In genomic region chr2:239726631-239727181, GRCh38 we compare ENCODE assay signal across 17 cellular contexts.
DNase-seq lines count a peak whose midpoint lies in the region; ATAC-seq and TF ChIP-seq lines count a peak whose summit lies in the region.
"Had no signal": no experiment of that assay in that cellular context is flagged by ENCODE, and none has a peak within 500 bp of the region (broad histone marks: within the 10 kb centered on the region; RNA-seq: fewer than 3 reads in every experiment).

No MANE protein-coding gene starts in this region.

- H3K9me3 ChIP-seq in SK-N-SH (no peaks in the 10 kb centered on the region), sigmoid colon (no peaks in the 10 kb centered on the region)
- H3K9me3 ChIP-seq: BLaER1 treated with 17β-estradiol and CSF1 and Interleukin-3, amounts not matched to agents 10 nM and 100 nM; Peyer's patch had no signal

- H3K27ac Mint-ChIP-seq in chondrocyte (ENCODE audit: unreplicated experiment), result no peak overlapping the region
- no peak overlapping the region for H3K27ac Mint-ChIP-seq in Calu3 (ENCODE audit: unreplicated experiment)

- H3K27ac ChIP-seq in SK-N-SH (ENCODE audit: low read depth in 2 of 2, low read length in 1 of 2), result peak overlapping the region in 1 of 2 experiments; percentile 50; a peak in 1 of 4 replicates
- H3K27ac ChIP-seq in sigmoid colon, result no peak overlapping the region
- H3K27ac ChIP-seq: 22Rv1; BLaER1 treated with 17β-estradiol and CSF1 and Interleukin-3, amounts not matched to agents 10 nM and 100 nM; Peyer's patch had no signal

- H3K27me3 Mint-ChIP-seq in chondrocyte (ENCODE audit: low read depth), result peaks cover 13% of the 10 kb centered on the region
- peaks cover 55% of the 10 kb centered on the region for H3K27me3 Mint-ChIP-seq in Calu3 (ENCODE audit: unreplicated experiment)

- POLR2A ChIA-PET in SK-N-SH (lab: Yijun Ruan, JAX), result no interaction called here

- no peaks in the 10 kb centered on the region for H3F3A ChIP-seq in SK-N-SH (replicated peaks; ENCODE audit: insufficient read depth)

- H3K36me3 ChIP-seq in SK-N-SH (replicated peaks in 1 of 2; ENCODE audit: control insufficient read depth in 1 of 2, insufficient read depth in 2 of 2, low read length in 1 of 2), result no peaks in the 10 kb centered on the region
- no peaks in the 10 kb centered on the region for H3K36me3 ChIP-seq in sigmoid colon
- H3K36me3 ChIP-seq: BLaER1 treated with 17β-estradiol and CSF1 and Interleukin-3, amounts not matched to agents 10 nM and 100 nM; Peyer's patch had no signal

- intact Hi-C loops in sigmoid colon (cut with DNase I) (no loop called here), Calu3 (cut with micrococcal nuclease; ENCODE audit: unreplicated experiment) (no loop called here)

- H3K36me3 Mint-ChIP-seq in chondrocyte (ENCODE audit: low read depth) (no peaks in the 10 kb centered on the region), Calu3 (ENCODE audit: insufficient read depth, unreplicated experiment) (no peaks in the 10 kb centered on the region)
- H3K36me3 Mint-ChIP-seq: CD8-positive, alpha-beta memory T cell had no signal

- CTCF ChIA-PET in SK-N-SH (lab: Yijun Ruan, JAX) (interaction anchor here (0.9 kb wide), 1 partner anchor 10 kb away, joined by 3 read pairs; no protein-coding TSS in a partner anchor), Calu3 (lab: Charles Lee) (no interaction called here)

- no peak overlapping the region for H2AFZ ChIP-seq in SK-N-SH (ENCODE audit: low read depth)

- H3K9me3 Mint-ChIP-seq in chondrocyte (ENCODE audit: low read depth), result no peaks in the 10 kb centered on the region
- H3K9me3 Mint-ChIP-seq in Calu3 (ENCODE audit: low read depth, unreplicated experiment), result peaks cover 5% of the 10 kb centered on the region
- H3K9me3 Mint-ChIP-seq: CD8-positive, alpha-beta memory T cell had no signal

- ATAC-seq in SK-N-SH treated with all-trans-retinoic acid at 6 μM for 48 hours, result no peak

- H4K20me1 ChIP-seq in SK-N-SH (ENCODE audit: insufficient read depth), result no peaks in the 10 kb centered on the region
- H4K20me1 ChIP-seq: BLaER1 treated with 17β-estradiol and CSF1 and Interleukin-3, amounts not matched to agents 10 nM and 100 nM had no signal

- no peaks in the 10 kb centered on the region for H3K9me2 ChIP-seq in SK-N-SH

- peak; percentile 67 for DNase-seq in SK-N-SH
- peak; percentile 18 for DNase-seq in 8988T
- DNase-seq in chondrocyte (ENCODE audit: low spot score), result peak; percentile 79
- DNase-seq in sigmoid colon, result peak; percentile 46
- DNase-seq in stimulated activated CD4-positive, alpha-beta T cell treated with anti-CD3 and anti-CD28 coated beads, Interleukin-4, amount 100 ng/mL, for 4 hours, result no peak
- DNase-seq in Calu3, result no peak
- no peak for DNase-seq in MV-4-11 (lab: John Stamatoyannopoulos, UW)
- DNase-seq: DMS153, NCI-H1092, NCI-H510A treated with DMSO at 0.1 percent for 48 hours, NCI-H82, SIG-M5 had no signal

- TF ChIP-seq RAD21 in SK-N-SH (IDR thresholded peaks at IDR 0.05; ENCODE audit: low read length), result no peak

- H3K27me3 ChIP-seq in SK-N-SH (ENCODE audit: insufficient read depth), result no peaks in the 10 kb centered on the region
- H3K27me3 ChIP-seq in sigmoid colon, result no peaks in the 10 kb centered on the region
- H3K27me3 ChIP-seq: BLaER1 treated with 17β-estradiol and CSF1 and Interleukin-3, amounts not matched to agents 10 nM and 100 nM; Peyer's patch had no signal

- TF ChIP-seq EP300 in SK-N-SH (IDR thresholded peaks at IDR 0.05; ENCODE audit: borderline replicate concordance in 1 of 2, low read depth in 1 of 2, low read length in 1 of 2) (no peak), sigmoid colon (IDR thresholded peaks at IDR 0.05) (no peak)

- no peak for TF ChIP-seq POLR2A in sigmoid colon (IDR thresholded peaks at IDR 0.05)

- H3K4me3 Mint-ChIP-seq in chondrocyte (ENCODE audit: unreplicated experiment) (no peak overlapping the region), Calu3 (ENCODE audit: low read depth, unreplicated experiment) (no peak overlapping the region)
- H3K4me3 Mint-ChIP-seq: CD8-positive, alpha-beta memory T cell had no signal

- peaks cover 0 to 49% of the 10 kb centered on the region in 2 experiments; a peak in 1 of 4 replicates for H3K4me1 ChIP-seq in SK-N-SH (ENCODE audit: control insufficient read depth in 1 of 2, insufficient read depth in 2 of 2, low read depth in 1 of 2, low read length in 1 of 2)
- H3K4me1 ChIP-seq in sigmoid colon, result peaks cover 0 to 7% (median 0%) of the 10 kb centered on the region in 4 donors
- H3K4me1 ChIP-seq: BLaER1 treated with 17β-estradiol and CSF1 and Interleukin-3, amounts not matched to agents 10 nM and 100 nM; Peyer's patch had no signal

- no peaks in the 10 kb centered on the region for H3K4me1 Mint-ChIP-seq in chondrocyte (ENCODE audit: low read depth)
- no peaks in the 10 kb centered on the region for H3K4me1 Mint-ChIP-seq in Calu3 (ENCODE audit: low read depth, unreplicated experiment)

- TF ChIP-seq CTCF in SK-N-SH (IDR thresholded peaks at IDR 0.05) (no peak), chondrocyte (IDR thresholded peaks at IDR 0.05) (no peak), sigmoid colon (IDR thresholded peaks at IDR 0.05) (no peak), Calu3 (IDR thresholded peaks at IDR 0.05; ENCODE audit: unreplicated experiment) (no peak)

- H3K9ac ChIP-seq in SK-N-SH, result no peak overlapping the region
- H3K9ac ChIP-seq: BLaER1 treated with 17β-estradiol and CSF1 and Interleukin-3, amounts not matched to agents 10 nM and 100 nM had no signal

- no TSS peak for BruUV-seq in Calu3 (replicated peaks; lab: Mats Ljungman, UMichigan)

- no CpG with 5 or more reads among the region's 13 CpGs for WGBS in SK-N-SH (ENCODE audit: low lambda C conversion rate)
- 76 to 90% methylated on average over 13 of the region's 13 CpGs for WGBS in sigmoid colon, 2 donors

- H3K4me2 ChIP-seq in SK-N-SH, result no peak overlapping the region
- H3K4me2 ChIP-seq: BLaER1 treated with 17β-estradiol and CSF1 and Interleukin-3, amounts not matched to agents 10 nM and 100 nM had no signal

- no peaks in the 10 kb centered on the region for H3K79me2 ChIP-seq in SK-N-SH (ENCODE audit: insufficient read depth)

- H3K4me3 ChIP-seq in SK-N-SH (ENCODE audit: low read depth in 2 of 2, low read length in 1 of 2) (no peak overlapping the region), sigmoid colon (no peak overlapping the region)
- H3K4me3 ChIP-seq: BLaER1 treated with 17β-estradiol and CSF1 and Interleukin-3, amounts not matched to agents 10 nM and 100 nM; Peyer's patch had no signal

TF ChIP-seq in SK-N-SH, 30 proteins besides CTCF, POLR2A, EP300 and RAD21 (continues in another document):
- no peak for TF ChIP-seq SMC3 (IDR thresholded peaks at IDR 0.05; ENCODE audit: low read depth, low read length)
- no peak for TF ChIP-seq GATA2 (CRISPR knock-in tag; IDR thresholded peaks at IDR 0.05)
- no peak for TF ChIP-seq MXI1 (IDR thresholded peaks at IDR 0.05; ENCODE audit: low read depth, low read length)
- no peak for TF ChIP-seq SIN3A (IDR thresholded peaks at IDR 0.05; ENCODE audit: borderline replicate concordance, low read depth, low read length)
- no peak for TF ChIP-seq MAX (IDR thresholded peaks at IDR 0.05; ENCODE audit: low read depth)
- no peak for TF ChIP-seq TAF1 (IDR thresholded peaks at IDR 0.05; ENCODE audit: borderline replicate concordance, low read depth, low read length)
- no peak for TF ChIP-seq NFIC (IDR thresholded peaks at IDR 0.05; ENCODE audit: borderline replicate concordance)

TF ChIP-seq in SK-N-SH treated with all-trans-retinoic acid at 6 μM for 48 hours, 23 proteins besides CTCF, POLR2A, EP300 and RAD21 (continues in another document):
- TF ChIP-seq TSHZ2 (CRISPR knock-in tag; IDR thresholded peaks at IDR 0.05), result no peak
- TF ChIP-seq SNAI2 (CRISPR knock-in tag; IDR thresholded peaks at IDR 0.05), result no peak
- no peak for TF ChIP-seq ZNF70 (CRISPR knock-in tag; IDR thresholded peaks at IDR 0.05)
- TF ChIP-seq ARNTL (CRISPR knock-in tag; IDR thresholded peaks at IDR 0.05; ENCODE audit: borderline replicate concordance, low read depth), result no peak
- no peak for TF ChIP-seq ZFP30 (CRISPR knock-in tag; IDR thresholded peaks at IDR 0.05)
- TF ChIP-seq CREB5 (CRISPR knock-in tag; IDR thresholded peaks at IDR 0.05; ENCODE audit: low read depth), result no peak

Comparison
In these comparisons a context has a peak if more than half of its experiments do, and no peak if none do; other contexts are left out.
1. DNase-seq: peak in SK-N-SH (single experiment), 8988T (single experiment), chondrocyte (single experiment) and sigmoid colon (single experiment); none in stimulated activated CD4-positive, alpha-beta T cell treated with anti-CD3 and anti-CD28 coated beads, Interleukin-4, amount 100 ng/mL, for 4 hours (0 of 2), Calu3 (single experiment) and MV-4-11 (single experiment).